20 cellular contexts compared by ENCODE assay signal in genomic region chr18:1104265-1104792, GRCh38.
A peak's percentile ranks its signal among the peaks of the same experiment; 100 is the strongest.
DNase-seq lines count a peak whose midpoint lies in the region; ATAC-seq and TF ChIP-seq lines count a peak whose summit lies in the region.
"Had no signal": no experiment of that assay in that cellular context is flagged by ENCODE, and none has a peak within 500 bp of the region (broad histone marks: within the 10 kb centered on the region; RNA-seq: fewer than 3 reads in every experiment).

No MANE protein-coding gene starts in this region.

- ATAC-seq in HG02571 (IDR thresholded peaks at IDR 0.05; ENCODE audit: unreplicated experiment) = no peak
- ATAC-seq: HCT116; natural killer cell treated with Interleukin-12 subunit alpha and Interleukin-12 subunit beta and Interleukin-15 and Interleukin-18, amount 100 ng/mL, for 72 hours; stimulated activated naive B cell treated with anti-CD40 and anti-IgM and Interleukin-4, amounts not matched to agents 10 μg/mL and 1 μg/mL and 100 μg/mL, for 72 hours had no signal

- no peak overlapping the region for H2AFZ ChIP-seq in GM23248

- H3K4me1 ChIP-seq in GM23248 (ENCODE audit: insufficient read depth) = no peaks in the 10 kb centered on the region
- H3K4me1 ChIP-seq: BE2C, psoas muscle had no signal

- H3K27me3 ChIP-seq in GM23248 (replicated peaks; ENCODE audit: insufficient read depth) = no peaks in the 10 kb centered on the region
- H3K27me3 ChIP-seq: BE2C, tibial nerve had no signal

- no peaks in the 10 kb centered on the region for H3K36me3 Mint-ChIP-seq in osteocyte (ENCODE audit: unreplicated experiment)
- H3K36me3 Mint-ChIP-seq: natural killer cell treated with Interleukin-12 subunit alpha and Interleukin-12 subunit beta and Interleukin-15 and Interleukin-18, amount 100 ng/mL, for 72 hours; stimulated activated naive B cell treated with anti-CD40 and anti-IgM and Interleukin-4, amounts not matched to agents 10 μg/mL and 1 μg/mL and 100 μg/mL, for 72 hours had no signal

- no peaks in the 10 kb centered on the region for H3K36me3 ChIP-seq in GM23248 (ENCODE audit: low read depth)
- H3K36me3 ChIP-seq: BE2C, tibial nerve had no signal

- H3K4me3 Mint-ChIP-seq in osteocyte (ENCODE audit: unreplicated experiment) = no peak overlapping the region
- H3K4me3 Mint-ChIP-seq: natural killer cell treated with Interleukin-12 subunit alpha and Interleukin-12 subunit beta and Interleukin-15 and Interleukin-18, amount 100 ng/mL, for 72 hours; stimulated activated naive B cell treated with anti-CD40 and anti-IgM and Interleukin-4, amounts not matched to agents 10 μg/mL and 1 μg/mL and 100 μg/mL, for 72 hours had no signal

- no peaks in the 10 kb centered on the region for H3F3A ChIP-seq in GM23248 (ENCODE audit: insufficient read depth)

- peaks cover 8% of the 10 kb centered on the region for H3K4me1 Mint-ChIP-seq in osteocyte (ENCODE audit: unreplicated experiment)
- H3K4me1 Mint-ChIP-seq: stimulated activated naive B cell treated with anti-CD40 and anti-IgM and Interleukin-4, amounts not matched to agents 10 μg/mL and 1 μg/mL and 100 μg/mL, for 72 hours had no signal

- H3K27ac Mint-ChIP-seq in osteocyte (ENCODE audit: unreplicated experiment) = no peak overlapping the region
- H3K27ac Mint-ChIP-seq: activated T-helper 2 cell treated with anti-CD3 and anti-CD28 coated beads, Interferon-gamma antibody, Interleukin-2, Interleukin-4, amounts not matched to agents 10 μg/mL and 5 μg/mL and 100 μg/mL, durations not matched to agents 14 hours and 24 hours and 36 hours; natural killer cell treated with Interleukin-12 subunit alpha and Interleukin-12 subunit beta and Interleukin-15 and Interleukin-18, amount 100 ng/mL, for 72 hours; stimulated activated naive B cell treated with anti-CD40 and anti-IgM and Interleukin-4, amounts not matched to agents 10 μg/mL and 1 μg/mL and 100 μg/mL, for 72 hours had no signal

- H3K4me3 ChIP-seq in GM23248 (no peak overlapping the region), cardiac fibroblast (replicated peaks in 1 of 2; ENCODE audit: low read depth in 2 of 2, low read length in 2 of 2) (no peak overlapping the region)
- H3K4me3 ChIP-seq: psoas muscle, tibial nerve had no signal

- TF ChIP-seq CTCF in cardiac fibroblast (IDR thresholded peaks at IDR 0.05; ENCODE audit: low read depth, low read length) = no peak
- TF ChIP-seq CTCF in osteocyte (IDR thresholded peaks at IDR 0.05) = no peak

- no peak overlapping the region for H3K27ac ChIP-seq in GM23248
- H3K27ac ChIP-seq: psoas muscle, tibial nerve had no signal

- H4K20me1 ChIP-seq in GM23248 (ENCODE audit: insufficient read depth) = no peaks in the 10 kb centered on the region

- DNase-seq in GM23248 (peak; percentile 12), OCI-M1 (lab: John Stamatoyannopoulos, UW) (peak; percentile 49), cardiac fibroblast (ENCODE audit: low read depth in 2 of 2) (peak; percentile 51 to 78), renal cortical epithelial cell (ENCODE audit: low read depth) (peak; percentile 12), osteocyte (ENCODE audit: extremely low spot score, unreplicated experiment) (no peak), NCI-H1092 (lab: John Stamatoyannopoulos, UW) (no peak)
- DNase-seq: activated CD4-positive, alpha-beta T cell treated with anti-CD3 and anti-CD28 coated beads for 1 hour; amygdala; BE2C; erythroblast; head of caudate nucleus; NCI-H1694; NCI-H345; psoas muscle; stimulated activated naive B cell treated with anti-CD40 and anti-IgM and Interleukin-4, amounts not matched to agents 10 μg/mL and 1 μg/mL and 100 μg/mL, for 72 hours had no signal

- H3K9me2 ChIP-seq in GM23248 (ENCODE audit: insufficient read depth) = no peaks in the 10 kb centered on the region

- H3K9me3 Mint-ChIP-seq in osteocyte (ENCODE audit: unreplicated experiment) = no peaks in the 10 kb centered on the region

- in situ Hi-C loops in GM23248 (cut with MboI) = no loop called here

- H3K9me3 ChIP-seq in GM23248 (ENCODE audit: low read depth) = no peaks in the 10 kb centered on the region
- H3K9me3 ChIP-seq: BE2C, psoas muscle, tibial nerve had no signal

- no peak overlapping the region for H3K4me2 ChIP-seq in GM23248 (ENCODE audit: unreplicated experiment)

- no peaks in the 10 kb centered on the region for H3K27me3 Mint-ChIP-seq in osteocyte (ENCODE audit: unreplicated experiment)
- H3K27me3 Mint-ChIP-seq: natural killer cell treated with Interleukin-12 subunit alpha and Interleukin-12 subunit beta and Interleukin-15 and Interleukin-18, amount 100 ng/mL, for 72 hours; stimulated activated naive B cell treated with anti-CD40 and anti-IgM and Interleukin-4, amounts not matched to agents 10 μg/mL and 1 μg/mL and 100 μg/mL, for 72 hours had no signal

- no peak overlapping the region for H3K9ac ChIP-seq in GM23248

- 8% methylated on average over 3 of the region's 3 CpGs for WGBS in GM23248 (ENCODE audit: low coverage in 1 of 2, low lambda C conversion rate in 2 of 2, missing lambda C conversion rate in 2 of 2), 2 experiments

- no peaks in the 10 kb centered on the region for H3K79me2 ChIP-seq in GM23248 (ENCODE audit: insufficient read depth)

Comparison
In these comparisons a context has a peak if more than half of its experiments do, and no peak if none do; other contexts are left out.
1. DNase-seq: peak in GM23248 (single experiment), OCI-M1 (single experiment), cardiac fibroblast (2 of 2) and renal cortical epithelial cell (single experiment); none in osteocyte (single experiment) and NCI-H1092 (single experiment).